ENCODE assay signal across 8 cellular contexts in genomic region chr2:43226955-43227829, GRCh38. TPM values are rescaled to one million over a fixed set of nuclear protein-coding genes. Genes with fewer than 3 reads are reported as not detected.
DNase-seq lines count a peak whose midpoint lies in the region; ATAC-seq and TF ChIP-seq lines count a peak whose summit lies in the region.

No MANE protein-coding gene starts in this region.

- peak overlapping the region; percentile 87 for H3K27ac Mint-ChIP-seq in activated T-cell treated with anti-CD3 and anti-CD28 coated beads, Interleukin-2, amount 50 U/mL, for 72 hours
- peak overlapping the region; percentile 99 for H3K27ac Mint-ChIP-seq in stimulated activated effector memory CD8-positive, alpha-beta T cell treated with anti-CD3 and anti-CD28 coated beads, Interleukin-12 subunit alpha, Interleukin-12 subunit beta, amount 100 ng/mL, for 72 hours

- H3K9ac ChIP-seq in OCI-LY3 (ENCODE audit: low read length) = peak overlapping the region; percentile 99

- peak in 2 of 4 donors; percentile 56 to 72 for TF ChIP-seq POLR2A in esophagus squamous epithelium (IDR thresholded peaks at IDR 0.05)

- TF ChIP-seq CTCF in AG04449 (IDR thresholded peaks at IDR 0.05; ENCODE audit: insufficient read depth, low read length, missing control alignments) (peak; percentile 1), OCI-LY3 (IDR thresholded peaks at IDR 0.05; ENCODE audit: low read depth, low read length) (peak; percentile 43; the same call in 1 of the 2 replicates), esophagus squamous epithelium (IDR thresholded peaks at IDR 0.05) (peak in 5 of 6 experiments; percentile 39 to 57 (median 45))

- H3K36me3 ChIP-seq in OCI-LY3 (replicated peaks; ENCODE audit: low read depth, low read length) = peaks cover 25% of the 10 kb centered on the region
- H3K36me3 ChIP-seq in esophagus squamous epithelium = peaks cover 4 to 56% (median 22%) of the 10 kb centered on the region in 3 donors

- intact Hi-C loops in esophagus squamous epithelium (cut with DNase I) = loop anchor here (10.0 kb wide), 1 partner anchor 252 kb away; no protein-coding TSS in a partner anchor

- peak overlapping the region; percentile 91 for H3K4me2 ChIP-seq in OCI-LY3 (ENCODE audit: low read length)

- CTCF ChIA-PET in AG04449 (lab: Yijun Ruan, JAX) = interaction anchor here (0.8 to 15.0 kb wide), 24 partner anchors 9 to 408 kb away, joined by 3 to 293 read pairs (median 18); no protein-coding TSS in a partner anchor

- POLR2A ChIA-PET in AG04449 (lab: Yijun Ruan, JAX) = interaction anchor here (0.6 to 2.4 kb wide), 30 partner anchors 9 to 417 kb away, joined by 3 to 16 read pairs (median 3); no protein-coding TSS in a partner anchor

- H3K27me3 Mint-ChIP-seq in activated T-cell treated with anti-CD3 and anti-CD28 coated beads, Interleukin-2, amount 50 U/mL, for 72 hours (ENCODE audit: low read depth) = no peaks in the 10 kb centered on the region

- H3K9me3 ChIP-seq in OCI-LY3 (ENCODE audit: insufficient read depth, low read length) (no peaks in the 10 kb centered on the region), esophagus squamous epithelium (no peaks in the 10 kb centered on the region)

- WGBS in esophagus squamous epithelium, 2 donors = 0% methylated on average over 2 to 6 of the region's 77 CpGs

- peaks cover 16 to 19% of the 10 kb centered on the region in 2 donors for H3K36me3 Mint-ChIP-seq in activated T-cell treated with anti-CD3 and anti-CD28 coated beads, Interleukin-2, amount 50 U/mL, for 72 hours (ENCODE audit: insufficient read depth in 2 of 2)
- H3K36me3 Mint-ChIP-seq in stimulated activated effector memory CD8-positive, alpha-beta T cell treated with anti-CD3 and anti-CD28 coated beads, Interleukin-12 subunit alpha, Interleukin-12 subunit beta, amount 100 ng/mL, for 72 hours = peaks cover 89% of the 10 kb centered on the region

- H3K4me3 ChIP-seq in AG04449 (ENCODE audit: low read depth, low read length) = peak overlapping the region; percentile 77
- H3K4me3 ChIP-seq in OCI-LY3 (ENCODE audit: low read length) = peak overlapping the region; percentile 94
- H3K4me3 ChIP-seq in esophagus squamous epithelium = peak overlapping the region; percentile 79 to 97 (median 92)

- H3K9me3 Mint-ChIP-seq in activated T-cell treated with anti-CD3 and anti-CD28 coated beads, Interleukin-2, amount 50 U/mL, for 72 hours = no peaks in the 10 kb centered on the region
- no peaks in the 10 kb centered on the region for H3K9me3 Mint-ChIP-seq in stimulated activated effector memory CD8-positive, alpha-beta T cell treated with anti-CD3 and anti-CD28 coated beads, Interleukin-12 subunit alpha, Interleukin-12 subunit beta, amount 100 ng/mL, for 72 hours

- H3K4me1 ChIP-seq in OCI-LY3 (ENCODE audit: low read length) (peaks cover 41% of the 10 kb centered on the region), esophagus squamous epithelium (peaks cover 11 to 48% (median 16%) of the 10 kb centered on the region in 3 donors)

- H3K4me1 Mint-ChIP-seq in activated T-cell treated with anti-CD3 and anti-CD28 coated beads, Interleukin-2, amount 50 U/mL, for 72 hours (ENCODE audit: low read depth) = peaks cover 32% of the 10 kb centered on the region
- peaks cover 36% of the 10 kb centered on the region for H3K4me1 Mint-ChIP-seq in stimulated activated effector memory CD8-positive, alpha-beta T cell treated with anti-CD3 and anti-CD28 coated beads, Interleukin-12 subunit alpha, Interleukin-12 subunit beta, amount 100 ng/mL, for 72 hours

- H2AFZ ChIP-seq in OCI-LY3 (ENCODE audit: low read depth, low read length) = 0 out of 2 replicates have a peak overlapping the region, but pooled peaks have one; percentile 15

- ATAC-seq in GM18870 (IDR thresholded peaks at IDR 0.05; ENCODE audit: unreplicated experiment) = peak; percentile 9
- peak; percentile 6 for ATAC-seq in HG03571 (IDR thresholded peaks at IDR 0.05; ENCODE audit: unreplicated experiment)
- ATAC-seq in activated T-cell treated with anti-CD3 and anti-CD28 coated beads, Interleukin-2, amount 50 U/mL, for 72 hours (replicated peaks in 1 of 2) = peak; percentile 21 to 32
- peak; percentile 42 for ATAC-seq in stimulated activated effector memory CD8-positive, alpha-beta T cell treated with anti-CD3 and anti-CD28 coated beads, Interleukin-12 subunit alpha, Interleukin-12 subunit beta, amount 100 ng/mL, for 72 hours

- peak overlapping the region; percentile 89 to 96 for H3K4me3 Mint-ChIP-seq in activated T-cell treated with anti-CD3 and anti-CD28 coated beads, Interleukin-2, amount 50 U/mL, for 72 hours
- H3K4me3 Mint-ChIP-seq in stimulated activated effector memory CD8-positive, alpha-beta T cell treated with anti-CD3 and anti-CD28 coated beads, Interleukin-12 subunit alpha, Interleukin-12 subunit beta, amount 100 ng/mL, for 72 hours = peak overlapping the region; percentile 85

- no peak for DNase-seq in AG04449 (ENCODE audit: low read depth, low spot score)
- peak; percentile 72 to 77 for DNase-seq in activated T-cell treated with anti-CD3 and anti-CD28 coated beads, Interleukin-2, amount 50 U/mL, for 72 hours
- peak; percentile 53 for DNase-seq in esophagus squamous epithelium (lab: John Stamatoyannopoulos, UW)
- peak; percentile 84 for DNase-seq in myocyte (ENCODE audit: low read depth)
- peak; percentile 56 to 87 for DNase-seq in stimulated activated effector memory CD8-positive, alpha-beta T cell treated with anti-CD3 and anti-CD28 coated beads, Interleukin-12 subunit alpha, Interleukin-12 subunit beta, amount 100 ng/mL, for 72 hours (ENCODE audit: low spot score in 2 of 2)

- H3K27ac ChIP-seq in OCI-LY3 (ENCODE audit: low read length) (peak overlapping the region; percentile 88), esophagus squamous epithelium (peak overlapping the region; percentile 96 to 100 (median 98))

- H4K20me1 ChIP-seq in OCI-LY3 (ENCODE audit: insufficient read depth, low read length) = peaks cover 22% of the 10 kb centered on the region

- peaks cover 60% of the 10 kb centered on the region for H3K79me2 ChIP-seq in OCI-LY3 (ENCODE audit: low read length)

- H3K27me3 ChIP-seq in OCI-LY3 (ENCODE audit: low read depth, low read length) (no peaks in the 10 kb centered on the region), esophagus squamous epithelium (no peaks in the 10 kb centered on the region)

RNA-seq across cellular contexts. Expression of gene ZFP36L2, which starts 0.8 kb away (rescaled TPM):
- 10 to 100 TPM; 70.8 to 86.4 TPM for total RNA-seq in activated T-cell treated with anti-CD3 and anti-CD28 coated beads, Interleukin-2, amount 50 U/mL, for 72 hours
- total RNA-seq in esophagus squamous epithelium = 10 to 100 TPM; 26.6 to 87.7 (median 41.8) TPM
- total RNA-seq in myocyte = 6.1 and 6.2 TPM in 2 replicates
- polyA plus RNA-seq in myocyte (2012) = 10.3 TPM
